ENCODE assay signal across 36 cellular contexts in the genomic region with DNA sequence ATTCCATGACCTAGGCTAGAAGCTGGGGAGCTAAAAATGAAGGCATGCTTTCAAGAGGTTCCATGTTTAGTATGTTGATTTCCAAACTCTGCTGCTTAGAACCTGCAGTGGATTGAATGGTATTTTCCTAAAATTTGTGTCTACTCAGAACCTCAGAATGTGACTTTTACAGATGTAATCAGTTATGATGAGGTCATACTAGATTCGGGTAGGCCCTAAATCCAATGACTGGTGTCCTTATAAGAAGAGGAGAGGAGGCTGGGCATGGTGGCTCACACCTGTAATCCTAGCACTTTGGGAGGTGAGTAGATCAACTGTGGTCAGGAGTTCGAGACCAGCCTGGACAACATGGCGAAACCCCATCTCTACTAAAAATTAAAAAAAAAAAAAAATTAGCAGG.
"Had no signal": no experiment of that assay in that cellular context is flagged by ENCODE, and none has a peak within 500 bp of the region (broad histone marks: within the 10 kb centered on the region; RNA-seq: fewer than 3 reads in every experiment).

No MANE protein-coding gene starts in this region.

- H3K4me3 ChIP-seq: adrenal gland, body of pancreas, breast epithelium had no signal

- FAIRE-seq: astrocyte had no signal

- H3K4me3 Mint-ChIP-seq: activated CD4-positive, alpha-beta memory T cell treated with anti-CD3 and anti-CD28 coated beads, Interleukin-2, amount 10 ng/mL, durations not matched to agents 7 days and 5 days; activated CD4-positive, alpha-beta T cell treated with anti-CD3 and anti-CD28 coated beads for 36 hours; activated CD4-positive, alpha-beta T cell treated with anti-CD3 and anti-CD28 coated beads, Interleukin-2, amount 10 ng/mL, durations not matched to agents 7 days and 5 days; activated CD8-positive, alpha-beta memory T cell treated with anti-CD3 and anti-CD28 coated beads, Interleukin-2, amount 10 ng/mL, durations not matched to agents 7 days and 5 days; activated CD8-positive, alpha-beta T cell treated with anti-CD3 and anti-CD28 coated beads, Interleukin-2, amount 10 ng/mL, durations not matched to agents 7 days and 5 days; activated naive CD8-positive, alpha-beta T cell treated with anti-CD3 and anti-CD28 coated beads for 36 hours; activated T-cell treated with anti-CD3 and anti-CD28 coated beads, Interleukin-2, amount 50 U/mL, for 24 hours; T-helper 1 cell treated with Interleukin-12 subunit alpha and Interleukin-12 subunit beta and Interleukin-4 antibody, amounts not matched to agents 30 μg/mL and 1 μg/mL, for 36 hours; T-helper 2 cell treated with Interferon-gamma antibody and Interleukin-4, amounts not matched to agents 5 μg/mL and 100 μg/mL, for 36 hours; WTC11 had no signal

- H3K27ac Mint-ChIP-seq: activated CD4-positive, alpha-beta memory T cell treated with anti-CD3 and anti-CD28 coated beads, Interleukin-2, amount 10 ng/mL, durations not matched to agents 7 days and 5 days; activated CD4-positive, alpha-beta T cell treated with anti-CD3 and anti-CD28 coated beads for 36 hours; activated CD4-positive, alpha-beta T cell treated with anti-CD3 and anti-CD28 coated beads, Interleukin-2, amount 10 ng/mL, durations not matched to agents 7 days and 5 days; activated CD8-positive, alpha-beta memory T cell treated with anti-CD3 and anti-CD28 coated beads, Interleukin-2, amount 10 ng/mL, durations not matched to agents 7 days and 5 days; activated CD8-positive, alpha-beta T cell treated with anti-CD3 and anti-CD28 coated beads, Interleukin-2, amount 10 ng/mL, durations not matched to agents 7 days and 5 days; activated naive CD4-positive, alpha-beta T cell treated with anti-CD3 and anti-CD28 coated beads, Interleukin-2, amount 50 U/mL, for 72 hours; activated naive CD8-positive, alpha-beta T cell treated with anti-CD3 and anti-CD28 coated beads for 36 hours; activated T-cell treated with anti-CD3 and anti-CD28 coated beads, Interleukin-2, amount 50 U/mL, for 24 hours; activated T-helper 2 cell treated with anti-CD3 and anti-CD28 coated beads, Interferon-gamma antibody, Interleukin-2, Interleukin-4, amounts not matched to agents 10 μg/mL and 5 μg/mL and 100 μg/mL, durations not matched to agents 14 hours and 24 hours and 36 hours; T-helper 1 cell treated with Interleukin-12 subunit alpha and Interleukin-12 subunit beta and Interleukin-4 antibody, amounts not matched to agents 30 μg/mL and 1 μg/mL, for 36 hours; T-helper 2 cell treated with Interferon-gamma antibody and Interleukin-4, amounts not matched to agents 5 μg/mL and 100 μg/mL, for 36 hours; WTC11 had no signal

- H3K36me3 ChIP-seq: adrenal gland, brain microvascular endothelial cell, breast epithelium, WERI-Rb-1 had no signal

- H3K27me3 ChIP-seq: brain microvascular endothelial cell had no signal

- DNase-seq: activated CD4-positive, alpha-beta memory T cell treated with anti-CD3 and anti-CD28 coated beads, Interleukin-2, amount 10 ng/mL, durations not matched to agents 7 days and 5 days; activated CD4-positive, alpha-beta T cell treated with anti-CD3 and anti-CD28 coated beads for 1 hour; activated CD4-positive, alpha-beta T cell treated with anti-CD3 and anti-CD28 coated beads for 36 hours; activated CD4-positive, alpha-beta T cell treated with anti-CD3 and anti-CD28 coated beads for 48 hours; activated CD4-positive, alpha-beta T cell treated with anti-CD3 and anti-CD28 coated beads, Interleukin-2, amount 10 ng/mL, durations not matched to agents 7 days and 5 days; activated CD4-positive, alpha-beta T cell treated with anti-CD3 and anti-CD28 coated beads, Interleukin-2, amount 50 U/mL, for 48 hours; activated CD4-positive, CD25-positive, alpha-beta regulatory T cell; activated CD8-positive, alpha-beta memory T cell treated with anti-CD3 and anti-CD28 coated beads for 24 hours; activated CD8-positive, alpha-beta memory T cell treated with anti-CD3 and anti-CD28 coated beads, Interleukin-2, amount 10 ng/mL, durations not matched to agents 7 days and 5 days; activated CD8-positive, alpha-beta memory T cell treated with anti-CD3 and anti-CD28 coated beads, Interleukin-2, amount 50 U/mL, for 48 hours; activated CD8-positive, alpha-beta T cell treated with anti-CD3 and anti-CD28 coated beads, Interleukin-2, amount 10 ng/mL, durations not matched to agents 7 days and 5 days; activated effector memory CD4-positive, alpha-beta T cell treated with Interleukin-2 at 50 U/mL for 16 hours; activated gamma-delta T cell; activated naive CD4-positive, alpha-beta T cell treated with anti-CD3 and anti-CD28 coated beads, Interleukin-2, amount 50 U/mL, for 16 hours; activated naive CD4-positive, alpha-beta T cell treated with Interleukin-2 at 50 U/mL for 16 hours; activated naive CD8-positive, alpha-beta T cell treated with anti-CD3 and anti-CD28 coated beads for 36 hours; activated T-cell treated with anti-CD3 and anti-CD28 coated beads, Interleukin-2, amount 50 U/mL, for 24 hours; activated T-cell treated with anti-CD3 and anti-CD28 coated beads, Interleukin-2, amount 50 U/mL, for 48 hours; adrenal gland; amniotic stem cell; aorta; body of pancreas; brain microvascular endothelial cell; central memory CD4-positive, alpha-beta T cell; T-helper 1 cell; T-helper 2 cell; T-helper 9 cell; WERI-Rb-1 had no signal

- ATAC-seq: activated CD4-positive, alpha-beta T cell treated with anti-CD3 and anti-CD28 coated beads for 36 hours; activated CD4-positive, CD25-positive, alpha-beta regulatory T cell treated with anti-CD3 and anti-CD28 coated beads, Interleukin-2, amount 50 U/mL, for 24 hours; activated CD8-positive, alpha-beta memory T cell treated with anti-CD3 and anti-CD28 coated beads, Interleukin-2, amount 10 ng/mL, durations not matched to agents 7 days and 5 days; activated CD8-positive, alpha-beta T cell treated with anti-CD3 and anti-CD28 coated beads, Interleukin-2, amount 10 ng/mL, durations not matched to agents 7 days and 5 days; activated naive CD4-positive, alpha-beta T cell treated with anti-CD3 and anti-CD28 coated beads, Interleukin-2, amount 50 U/mL, for 72 hours; body of pancreas; WTC11 had no signal

- H3K36me3 Mint-ChIP-seq: activated naive CD8-positive, alpha-beta T cell treated with anti-CD3 and anti-CD28 coated beads for 36 hours; WTC11 had no signal

- H3K9me3 Mint-ChIP-seq: activated CD4-positive, alpha-beta memory T cell treated with anti-CD3 and anti-CD28 coated beads, Interleukin-2, amount 10 ng/mL, durations not matched to agents 7 days and 5 days; activated CD4-positive, alpha-beta T cell treated with anti-CD3 and anti-CD28 coated beads, Interleukin-2, amount 10 ng/mL, durations not matched to agents 7 days and 5 days; activated naive CD4-positive, alpha-beta T cell treated with anti-CD3 and anti-CD28 coated beads, Interleukin-2, amount 50 U/mL, for 72 hours; activated naive CD8-positive, alpha-beta T cell treated with anti-CD3 and anti-CD28 coated beads for 36 hours; activated T-cell treated with anti-CD3 and anti-CD28 coated beads, Interleukin-2, amount 50 U/mL, for 24 hours; activated T-helper 2 cell treated with anti-CD3 and anti-CD28 coated beads, Interferon-gamma antibody, Interleukin-2, Interleukin-4, amounts not matched to agents 10 μg/mL and 5 μg/mL and 100 μg/mL, durations not matched to agents 14 hours and 24 hours and 36 hours; T-helper 1 cell treated with Interleukin-12 subunit alpha and Interleukin-12 subunit beta and Interleukin-4 antibody, amounts not matched to agents 30 μg/mL and 1 μg/mL, for 36 hours; T-helper 2 cell treated with Interferon-gamma antibody and Interleukin-4, amounts not matched to agents 5 μg/mL and 100 μg/mL, for 36 hours had no signal

- H3K9me3 ChIP-seq: adrenal gland, body of pancreas, breast epithelium had no signal

- H3K4me1 ChIP-seq: breast epithelium had no signal

- H3K27ac ChIP-seq: adrenal gland, body of pancreas, brain microvascular endothelial cell, breast epithelium, WERI-Rb-1 had no signal
